ENCODE assay signal across 9 cellular contexts in genomic region chr14:54650331-54651017, GRCh38.
A peak's percentile ranks its signal among the peaks of the same experiment; 100 is the strongest.
DNase-seq lines count a peak whose midpoint lies in the region; ATAC-seq and TF ChIP-seq lines count a peak whose summit lies in the region.
"Had no signal": no experiment of that assay in that cellular context is flagged by ENCODE, and none has a peak within 500 bp of the region (broad histone marks: within the 10 kb centered on the region; RNA-seq: fewer than 3 reads in every experiment).

No MANE protein-coding gene starts in this region.

- intact Hi-C loops in psoas muscle (cut with DNase I): loop anchor here in 1 of 2 donors (5.0 kb wide), 1 partner anchor 83 kb away; the partner anchor contains the start of gene SAMD4A

- in situ Hi-C loops in Caki2 (cut with HindIII; ENCODE audit: low pct_unique_long_range_greater_than_20kb, low sequenced_read_pairs): no loop called here

- 14 to 17% (median 15%) methylated on average over 11 of the region's 11 CpGs for WGBS in psoas muscle, 3 donors

- H3K27ac ChIP-seq in cardiac muscle cell (peak overlapping the region; percentile 59), psoas muscle (peak overlapping the region; percentile 88)
- H3K27ac ChIP-seq: KMS-11 had no signal

- H3K9me3 ChIP-seq in cardiac muscle cell (ENCODE audit: low read depth) (no peaks in the 10 kb centered on the region), psoas muscle (no peaks in the 10 kb centered on the region)

- DNase-seq in Caki2 (ENCODE audit: low read depth) (peak; percentile 56), cardiac muscle cell (ENCODE audit: low read depth in 1 of 2, low spot score in 1 of 2) (peak in 1 of 2 donors; percentile 59), psoas muscle (peak in 1 of 2 donors; percentile 64), NCI-H187 (lab: John Stamatoyannopoulos, UW) (no peak)
- no peak for DNase-seq in stimulated activated CD4-positive, alpha-beta T cell treated with anti-CD3 and anti-CD28 coated beads, Interleukin-4, amount 100 ng/mL, for 24 hours

- peaks cover 25% of the 10 kb centered on the region for H3K4me1 ChIP-seq in cardiac muscle cell (ENCODE audit: low read depth)
- H3K4me1 ChIP-seq in psoas muscle: peaks cover 73% of the 10 kb centered on the region

- H3K27me3 ChIP-seq in cardiac muscle cell: no peaks in the 10 kb centered on the region
- peaks cover 0 to 4% (median 0%) of the 10 kb centered on the region in 3 donors for H3K27me3 ChIP-seq in psoas muscle (ENCODE audit: insufficient read depth in 3 of 3, low read length in 2 of 3)

- ATAC-seq in SK-N-SH treated with all-trans-retinoic acid at 6 μM for 48 hours (no peak), psoas muscle (peak; percentile 33 to 58 (median 52)), HG02938 (IDR thresholded peaks at IDR 0.05; ENCODE audit: unreplicated experiment) (no peak), GM18502 (IDR thresholded peaks at IDR 0.05; ENCODE audit: poor library complexity, unreplicated experiment) (no peak)

- H3K36me3 ChIP-seq in cardiac muscle cell: no peaks in the 10 kb centered on the region
- H3K36me3 ChIP-seq in psoas muscle (ENCODE audit: insufficient read depth in 1 of 2, low read depth in 1 of 2): no peaks in the 10 kb centered on the region

- H3K4me3 ChIP-seq in cardiac muscle cell (no peak overlapping the region), psoas muscle (peak overlapping the region; percentile 25)

- TF ChIP-seq CTCF in cardiac muscle cell (IDR thresholded peaks at IDR 0.05; ENCODE audit: low read depth, low read length): no peak
- no peak for TF ChIP-seq CTCF in psoas muscle (IDR thresholded peaks at IDR 0.05)

TF ChIP-seq in SK-N-SH treated with all-trans-retinoic acid at 6 μM for 48 hours, 23 proteins besides CTCF, POLR2A, EP300 and RAD21:
- TF ChIP-seq, protein P1, sequence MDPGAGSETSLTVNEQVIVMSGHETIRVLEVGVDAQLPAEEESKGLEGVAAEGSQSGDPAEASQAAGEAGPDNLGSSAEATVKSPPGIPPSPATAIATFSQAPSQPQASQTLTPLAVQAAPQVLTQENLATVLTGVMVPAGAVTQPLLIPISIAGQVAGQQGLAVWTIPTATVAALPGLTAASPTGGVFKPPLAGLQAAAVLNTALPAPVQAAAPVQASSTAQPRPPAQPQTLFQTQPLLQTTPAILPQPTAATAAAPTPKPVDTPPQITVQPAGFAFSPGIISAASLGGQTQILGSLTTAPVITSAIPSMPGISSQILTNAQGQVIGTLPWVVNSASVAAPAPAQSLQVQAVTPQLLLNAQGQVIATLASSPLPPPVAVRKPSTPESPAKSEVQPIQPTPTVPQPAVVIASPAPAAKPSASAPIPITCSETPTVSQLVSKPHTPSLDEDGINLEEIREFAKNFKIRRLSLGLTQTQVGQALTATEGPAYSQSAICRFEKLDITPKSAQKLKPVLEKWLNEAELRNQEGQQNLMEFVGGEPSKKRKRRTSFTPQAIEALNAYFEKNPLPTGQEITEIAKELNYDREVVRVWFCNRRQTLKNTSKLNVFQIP (CRISPR knock-in tag; IDR thresholded peaks at IDR 0.05; ENCODE audit: borderline replicate concordance, low read depth): no peak
- 0 out of 2 replicates have a peak, but pooled peaks have one; percentile 3 for TF ChIP-seq ISL1 (CRISPR knock-in tag; IDR thresholded peaks at IDR 0.05)
- TF ChIP-seq CREB5 (CRISPR knock-in tag; IDR thresholded peaks at IDR 0.05; ENCODE audit: low read depth): no peak

Comparison
In these comparisons a context has a peak if more than half of its experiments do, and no peak if none do; other contexts are left out.
1. ATAC-seq: peak in psoas muscle (4 of 4); none in SK-N-SH treated with all-trans-retinoic acid at 6 μM for 48 hours (single experiment), HG02938 (single experiment) and GM18502 (single experiment).